ENCODE assay signal across 19 cellular contexts in genomic region chr15:84001037-84001436, GRCh38.
DNase-seq lines count a peak whose midpoint lies in the region; ATAC-seq and TF ChIP-seq lines count a peak whose summit lies in the region.
"Had no signal": no experiment of that assay in that cellular context is flagged by ENCODE, and none has a peak within 500 bp of the region (broad histone marks: within the 10 kb centered on the region; RNA-seq: fewer than 3 reads in every experiment).

No MANE protein-coding gene starts in this region.

- H3K27ac ChIP-seq in RWPE2 (ENCODE audit: poor library complexity, severe bottlenecking) = no peak overlapping the region
- H3K27ac ChIP-seq in foreskin keratinocyte = peak overlapping the region; percentile 65
- H3K27ac ChIP-seq in left lung = no peak overlapping the region
- H3K27ac ChIP-seq: BLaER1, GM23248, HL-60 had no signal

- no peaks in the 10 kb centered on the region for H3K36me3 Mint-ChIP-seq in osteocyte (ENCODE audit: unreplicated experiment)
- H3K36me3 Mint-ChIP-seq: CD14-positive monocyte; CD4-positive, alpha-beta memory T cell had no signal

- intact Hi-C loops in left lung (cut with DNase I) = no loop called here

- H3K4me1 ChIP-seq in RWPE2 (ENCODE audit: insufficient read depth, poor library complexity, severe bottlenecking) = no peaks in the 10 kb centered on the region
- H3K4me1 ChIP-seq in foreskin keratinocyte = peaks cover 24% of the 10 kb centered on the region
- H3K4me1 ChIP-seq in left lung = no peaks in the 10 kb centered on the region
- H3K4me1 ChIP-seq: BLaER1, HAP-1 had no signal

- H3K4me3 ChIP-seq in RWPE2 (ENCODE audit: severe bottlenecking) (no peak overlapping the region), epithelial cell of esophagus (ENCODE audit: low read length) (no peak overlapping the region), left lung (no peak overlapping the region)
- H3K4me3 ChIP-seq: BLaER1, GM23248, HAP-1 had no signal

- H3K9me3 Mint-ChIP-seq in osteocyte (ENCODE audit: unreplicated experiment) = no peaks in the 10 kb centered on the region
- H3K9me3 Mint-ChIP-seq: CD4-positive, alpha-beta memory T cell had no signal

- no peak overlapping the region for H3K27ac Mint-ChIP-seq in osteocyte (ENCODE audit: unreplicated experiment)
- H3K27ac Mint-ChIP-seq: CD14-positive monocyte; CD4-positive, alpha-beta memory T cell had no signal

- H3K4me1 Mint-ChIP-seq in osteocyte (ENCODE audit: unreplicated experiment) = no peaks in the 10 kb centered on the region
- H3K4me1 Mint-ChIP-seq: CD14-positive monocyte; CD4-positive, alpha-beta memory T cell had no signal

- ATAC-seq in RWPE2 (ENCODE audit: low read depth) (peak; percentile 37; the same call in 1 of the 3 replicates), foreskin keratinocyte (peak; percentile 94), left lung (no peak)

- no peaks in the 10 kb centered on the region for H3K27me3 Mint-ChIP-seq in osteocyte (ENCODE audit: unreplicated experiment)
- H3K27me3 Mint-ChIP-seq: CD4-positive, alpha-beta memory T cell had no signal

- no peak for TF ChIP-seq CTCF in RWPE2 (IDR thresholded peaks at IDR 0.05; ENCODE audit: poor library complexity, severe bottlenecking)
- TF ChIP-seq CTCF in epithelial cell of esophagus (IDR thresholded peaks at IDR 0.05; ENCODE audit: insufficient read depth, low read depth, low read length, missing control alignments) = no peak
- TF ChIP-seq CTCF in foreskin keratinocyte (conservative IDR thresholded peaks at IDR 0.05) = no peak
- no peak for TF ChIP-seq CTCF in left lung (IDR thresholded peaks at IDR 0.05)
- no peak for TF ChIP-seq CTCF in osteocyte (IDR thresholded peaks at IDR 0.05)

- H3K27me3 ChIP-seq in RWPE2 (ENCODE audit: insufficient read depth, poor library complexity, severe bottlenecking) (no peaks in the 10 kb centered on the region), foreskin keratinocyte (no peaks in the 10 kb centered on the region), left lung (no peaks in the 10 kb centered on the region)
- H3K27me3 ChIP-seq: BLaER1 had no signal

- no peaks in the 10 kb centered on the region for H3K36me3 ChIP-seq in RWPE2 (ENCODE audit: low read depth)
- H3K36me3 ChIP-seq in left lung = no peaks in the 10 kb centered on the region
- H3K36me3 ChIP-seq: BLaER1, HAP-1 had no signal

- H3K4me3 Mint-ChIP-seq in osteocyte (ENCODE audit: unreplicated experiment) = no peak overlapping the region
- H3K4me3 Mint-ChIP-seq: CD14-positive monocyte; CD4-positive, alpha-beta memory T cell had no signal

- DNase-seq in HPDE6-E6E7 (ENCODE audit: extremely low spot score) (peak; percentile 57), RWPE2 (ENCODE audit: low spot score) (no peak), epithelial cell of esophagus (ENCODE audit: low read depth) (peak; percentile 85), foreskin keratinocyte (peak; percentile 82 to 94), NCI-H226 (no peak), left lung (no peak), nucleus accumbens (lab: John Stamatoyannopoulos, UW) (no peak), osteocyte (ENCODE audit: extremely low spot score, unreplicated experiment) (no peak)
- DNase-seq: 8988T; CD4-positive, alpha-beta memory T cell; DMS153; DMS79; GDM1; GM23248; IMR-90 had no signal

- H3K9me3 ChIP-seq in RWPE2 (ENCODE audit: severe bottlenecking) = no peaks in the 10 kb centered on the region
- H3K9me3 ChIP-seq in left lung = no peaks in the 10 kb centered on the region
- H3K9me3 ChIP-seq: BLaER1, HAP-1 had no signal

Comparison
In these comparisons a context has a peak if more than half of its experiments do, and no peak if none do; other contexts are left out.
1. DNase-seq: peak in HPDE6-E6E7 (single experiment), epithelial cell of esophagus (single experiment) and foreskin keratinocyte (2 of 2); none in RWPE2 (single experiment), NCI-H226 (single experiment), left lung (0 of 2), nucleus accumbens (0 of 56) and osteocyte (single experiment).